ENCODE assay signal across 11 cellular contexts in the genomic region with DNA sequence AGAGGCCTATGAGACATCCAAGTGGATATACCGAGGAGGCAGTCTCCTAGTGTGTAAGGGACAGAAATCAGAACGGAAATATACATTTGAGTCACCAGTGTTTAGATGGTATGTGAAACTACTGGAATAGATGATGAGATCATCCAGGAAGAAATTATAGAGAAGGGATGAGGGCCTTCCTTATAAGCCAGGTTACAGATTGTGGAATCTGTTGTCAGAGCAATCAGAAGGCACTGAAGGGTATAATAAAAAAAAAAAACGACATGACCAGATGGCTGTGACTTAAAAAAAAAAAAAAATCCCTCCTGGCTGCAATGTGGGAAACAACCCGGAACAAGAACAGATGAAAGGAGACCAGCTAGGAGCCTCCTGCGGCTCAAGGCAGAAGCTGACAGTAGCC. TPM values are rescaled to one million over a fixed set of nuclear protein-coding genes. Genes with fewer than 3 reads are reported as not detected.
A peak's percentile ranks its signal among the peaks of the same experiment; 100 is the strongest.
DNase-seq lines count a peak whose midpoint lies in the region; ATAC-seq and TF ChIP-seq lines count a peak whose summit lies in the region.
"Had no signal": no experiment of that assay in that cellular context is flagged by ENCODE, and none has a peak within 500 bp of the region (broad histone marks: within the 10 kb centered on the region; RNA-seq: fewer than 3 reads in every experiment).

No MANE protein-coding gene starts in this region.

- H3K36me3 ChIP-seq in CD4-positive, CD25-positive, alpha-beta regulatory T cell (ENCODE audit: control insufficient read depth, insufficient read depth, low read length): no peaks in the 10 kb centered on the region
- no peaks in the 10 kb centered on the region for H3K36me3 ChIP-seq in WERI-Rb-1
- H3K36me3 ChIP-seq: ascending aorta had no signal

- H3K9me3 ChIP-seq in CD4-positive, CD25-positive, alpha-beta regulatory T cell (ENCODE audit: control insufficient read depth in 2 of 2, low read length in 2 of 2): no peaks in the 10 kb centered on the region
- peaks cover 3% of the 10 kb centered on the region for H3K9me3 ChIP-seq in WERI-Rb-1 (ENCODE audit: severe bottlenecking)
- H3K9me3 ChIP-seq: ascending aorta had no signal

- no peak overlapping the region for H3K27ac ChIP-seq in CD4-positive, CD25-positive, alpha-beta regulatory T cell (ENCODE audit: insufficient read depth, low read length, poor library complexity, severe bottlenecking)
- H3K27ac ChIP-seq in WERI-Rb-1 (peak overlapping the region; percentile 64), foreskin keratinocyte (peak overlapping the region; percentile 87)
- H3K27ac ChIP-seq: ascending aorta had no signal

- H3K27me3 Mint-ChIP-seq in CD4-positive, CD25-positive, alpha-beta regulatory T cell: peaks cover 14% of the 10 kb centered on the region

- TF ChIP-seq CTCF in WERI-Rb-1 (IDR thresholded peaks at IDR 0.05; ENCODE audit: low read depth, low read length) (no peak), foreskin keratinocyte (conservative IDR thresholded peaks at IDR 0.05) (peak; percentile 26)

- peaks cover 10% of the 10 kb centered on the region for H3K4me1 ChIP-seq in CD4-positive, CD25-positive, alpha-beta regulatory T cell (ENCODE audit: control insufficient read depth, insufficient read depth, low read length, poor library complexity, severe bottlenecking)
- H3K4me1 ChIP-seq in foreskin keratinocyte: peaks cover 15% of the 10 kb centered on the region

- H3K36me3 Mint-ChIP-seq in CD4-positive, CD25-positive, alpha-beta regulatory T cell: no peaks in the 10 kb centered on the region

- no peaks in the 10 kb centered on the region for H3K27me3 ChIP-seq in CD4-positive, CD25-positive, alpha-beta regulatory T cell (ENCODE audit: control insufficient read depth, insufficient read depth, low read length)
- no peaks in the 10 kb centered on the region for H3K27me3 ChIP-seq in WERI-Rb-1 (ENCODE audit: insufficient read depth, low read depth, severe bottlenecking)
- no peaks in the 10 kb centered on the region for H3K27me3 ChIP-seq in foreskin keratinocyte
- H3K27me3 ChIP-seq: ascending aorta had no signal

- H3K27ac Mint-ChIP-seq in CD4-positive, CD25-positive, alpha-beta regulatory T cell: peak overlapping the region; percentile 4 to 9 (median 8)
- H3K27ac Mint-ChIP-seq: H9 had no signal

- ATAC-seq in CD4-positive, CD25-positive, alpha-beta regulatory T cell (ENCODE audit: low read depth in 2 of 2): no peak
- peak; percentile 81 for ATAC-seq in foreskin keratinocyte
- no peak for ATAC-seq in GM21576 (IDR thresholded peaks at IDR 0.05; ENCODE audit: unreplicated experiment)
- ATAC-seq in GM21737 (IDR thresholded peaks at IDR 0.05; ENCODE audit: unreplicated experiment): no peak

- no peak overlapping the region for H3K4me3 ChIP-seq in CD4-positive, CD25-positive, alpha-beta regulatory T cell (ENCODE audit: low read depth, low read length)
- H3K4me3 ChIP-seq in WERI-Rb-1 (ENCODE audit: low read depth, low read length): no peak overlapping the region
- H3K4me3 ChIP-seq: ascending aorta had no signal

- DNase-seq in CD4-positive, CD25-positive, alpha-beta regulatory T cell: no peak
- DNase-seq in HPDE6-E6E7 (ENCODE audit: extremely low spot score): peak; percentile 63
- peak; percentile 29 for DNase-seq in WERI-Rb-1
- DNase-seq in foreskin keratinocyte: peak; percentile 85 to 94
- DNase-seq in stimulated activated CD4-positive, alpha-beta T cell treated with anti-CD3 and anti-CD28 coated beads, Interleukin-2, amount 100 ng/mL, for 24 hours: no peak
- DNase-seq in GOT3 (lab: John Stamatoyannopoulos, UW): no peak
- DNase-seq: COR-L47, H9 had no signal

- H3K4me3 Mint-ChIP-seq in CD4-positive, CD25-positive, alpha-beta regulatory T cell: peak overlapping the region in 2 of 4 donors; percentile 17 to 28
- H3K4me3 Mint-ChIP-seq: H9 had no signal

- H3K9me3 Mint-ChIP-seq in CD4-positive, CD25-positive, alpha-beta regulatory T cell: no peaks in the 10 kb centered on the region

- H3K4me1 Mint-ChIP-seq in CD4-positive, CD25-positive, alpha-beta regulatory T cell: peaks cover 4 to 16% (median 10%) of the 10 kb centered on the region in 4 donors
- H3K4me1 Mint-ChIP-seq: H9 had no signal

RNA-seq across cellular contexts. Expression of gene MAJIN, which starts 2.7 kb away (rescaled TPM):
- total RNA-seq in CD4-positive, CD25-positive, alpha-beta regulatory T cell: not detected
- polyA plus RNA-seq in CD4-positive, CD25-positive, alpha-beta regulatory T cell: under 1 TPM in 3 of 4 donors, not detected in 1; 0.46 to 0.64 (median 0.51) TPM
- total RNA-seq in foreskin keratinocyte: 0.04 TPM in 1 of 2 replicates, not detected in the other
- polyA plus RNA-seq in foreskin keratinocyte: not detected in 2 replicates
- total RNA-seq: ascending aorta, H9 had no signal

RNA-seq across cellular contexts. Expression of gene BATF2, which starts 27.6 kb away (rescaled TPM):
- not detected for total RNA-seq in CD4-positive, CD25-positive, alpha-beta regulatory T cell
- not detected for polyA plus RNA-seq in CD4-positive, CD25-positive, alpha-beta regulatory T cell
- 0.14 and 0.28 TPM in 2 replicates for total RNA-seq in foreskin keratinocyte
- 0.35 and 0.36 TPM in 2 replicates for polyA plus RNA-seq in foreskin keratinocyte

RNA-seq across cellular contexts. Expression of gene GPHA2, which starts 33.5 kb away (rescaled TPM):
- total RNA-seq in CD4-positive, CD25-positive, alpha-beta regulatory T cell: not detected
- not detected for polyA plus RNA-seq in CD4-positive, CD25-positive, alpha-beta regulatory T cell
- total RNA-seq in foreskin keratinocyte: not detected in 2 replicates
- polyA plus RNA-seq in foreskin keratinocyte: 0.27 TPM in 1 of 2 replicates, not detected in the other
- total RNA-seq: ascending aorta had no signal

RNA-seq across cellular contexts. Expression of gene PPP2R5B, which starts 44.7 kb away (rescaled TPM):
- 34.5 TPM for total RNA-seq in CD4-positive, CD25-positive, alpha-beta regulatory T cell
- 1 to 10 TPM; 3.6 to 4.9 (median 3.8) TPM for polyA plus RNA-seq in CD4-positive, CD25-positive, alpha-beta regulatory T cell
- 13.4 and 15.0 TPM in 2 replicates for total RNA-seq in foreskin keratinocyte
- polyA plus RNA-seq in foreskin keratinocyte: 12.5 and 13.5 TPM in 2 replicates

RNA-seq across cellular contexts. Expression of gene ARL2, which starts 44.8 kb away (rescaled TPM):
- total RNA-seq in CD4-positive, CD25-positive, alpha-beta regulatory T cell: 16.5 TPM
- polyA plus RNA-seq in CD4-positive, CD25-positive, alpha-beta regulatory T cell: 10 to 100 TPM; 57.6 to 67.6 (median 66.1) TPM
- 93.3 and 102 TPM in 2 replicates for total RNA-seq in foreskin keratinocyte
- 161 and 169 TPM in 2 replicates for polyA plus RNA-seq in foreskin keratinocyte

Comparison
In these comparisons a context has a peak if more than half of its experiments do, and no peak if none do; other contexts are left out.
1. DNase-seq: peak in HPDE6-E6E7 (single experiment), WERI-Rb-1 (single experiment) and foreskin keratinocyte (2 of 2); none in CD4-positive, CD25-positive, alpha-beta regulatory T cell (0 of 3), stimulated activated CD4-positive, alpha-beta T cell treated with anti-CD3 and anti-CD28 coated beads, Interleukin-2, amount 100 ng/mL, for 24 hours (0 of 2) and GOT3 (single experiment).